In the genomic region with DNA sequence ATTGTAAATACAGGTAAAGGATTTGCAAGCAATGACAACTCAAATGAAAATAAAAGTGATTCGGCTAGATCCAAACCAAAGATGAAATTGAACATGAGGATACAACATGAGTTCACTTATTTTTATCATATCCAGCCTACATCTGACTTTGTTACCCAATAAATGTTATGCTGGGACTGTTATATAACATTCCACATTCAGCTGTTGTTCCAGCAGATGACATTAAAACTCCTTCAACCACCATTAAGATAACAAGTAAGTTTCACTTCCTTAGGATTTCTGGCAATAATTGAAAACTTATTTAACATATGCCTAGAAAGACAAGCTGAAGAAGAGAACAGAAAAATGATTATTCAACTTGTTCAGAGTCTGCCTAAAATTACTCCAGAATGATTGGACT, we compare ENCODE assay signal across 17 cellular contexts.
DNase-seq lines count a peak whose midpoint lies in the region; ATAC-seq, FAIRE-seq and TF ChIP-seq lines count a peak whose summit lies in the region.
"Had no signal": no experiment of that assay in that cellular context is flagged by ENCODE, and none has a peak within 500 bp of the region (broad histone marks: within the 10 kb centered on the region; RNA-seq: fewer than 3 reads in every experiment).

No MANE protein-coding gene starts in this region.

- intact Hi-C loops in OCI-LY7 (cut with micrococcal nuclease; ENCODE audit: unreplicated experiment) (no loop called here), kidney (cut with DNase I) (no loop called here)

- no peak for TF ChIP-seq CTCF in OCI-LY7 (conservative IDR thresholded peaks at IDR 0.05; ENCODE audit: low read length)
- TF ChIP-seq CTCF in kidney (IDR thresholded peaks at IDR 0.05; ENCODE audit: borderline replicate concordance, extremely low read depth, insufficient read depth), result no peak

- no peaks in the 10 kb centered on the region for H4K20me1 ChIP-seq in GM23248 (ENCODE audit: insufficient read depth)
- no peaks in the 10 kb centered on the region for H4K20me1 ChIP-seq in OCI-LY7 (ENCODE audit: insufficient read depth, low read length)

- no peak for ATAC-seq in GM19467 (IDR thresholded peaks at IDR 0.05; ENCODE audit: unreplicated experiment)
- ATAC-seq: GM23338, HCT116 had no signal

- H3K36me3 ChIP-seq in GM23248 (ENCODE audit: low read depth) (no peaks in the 10 kb centered on the region), OCI-LY7 (ENCODE audit: insufficient read depth, low read length) (no peaks in the 10 kb centered on the region), kidney (ENCODE audit: control insufficient read depth in 1 of 2, insufficient read depth in 2 of 2, low read length in 2 of 2) (no peaks in the 10 kb centered on the region)

- H2AFZ ChIP-seq in GM23248 (0 out of 2 replicates have a peak overlapping the region, but pooled peaks have one; percentile 6), OCI-LY7 (ENCODE audit: low read length) (no peak overlapping the region; the same call in 1 of the 2 replicates)
- H2AFZ ChIP-seq: GM23338 had no signal

- no TSS peak for BruUV-seq in OCI-LY7 (replicated peaks; lab: Mats Ljungman, UMichigan)

- H3K4me2 ChIP-seq in GM23248 (ENCODE audit: unreplicated experiment) (no peak overlapping the region), OCI-LY7 (ENCODE audit: low read length) (0 out of 2 replicates have a peak overlapping the region, but pooled peaks have one; percentile 4)
- H3K4me2 ChIP-seq: GM23338 had no signal

- WGBS in GM23248 (ENCODE audit: low coverage in 1 of 2, low lambda C conversion rate in 2 of 2, missing lambda C conversion rate in 2 of 2), 2 experiments, result 91 to 96% methylated on average over 1 of the region's 1 CpG

- H3K4me1 ChIP-seq in GM23248 (ENCODE audit: insufficient read depth), result peaks cover 24% of the 10 kb centered on the region
- H3K4me1 ChIP-seq in OCI-LY7 (ENCODE audit: insufficient read depth, low read length, poor library complexity, severe bottlenecking), result peaks cover 6% of the 10 kb centered on the region
- no peaks in the 10 kb centered on the region for H3K4me1 ChIP-seq in kidney (ENCODE audit: control insufficient read depth in 1 of 2, insufficient read depth in 1 of 2, low read depth in 1 of 2, low read length in 2 of 2)

- H3K9me2 ChIP-seq in GM23248 (ENCODE audit: insufficient read depth), result no peaks in the 10 kb centered on the region
- no peaks in the 10 kb centered on the region for H3K9me2 ChIP-seq in OCI-LY7 (ENCODE audit: insufficient read depth, low read length)

- no peaks in the 10 kb centered on the region for H3K9me3 ChIP-seq in GM23248 (ENCODE audit: low read depth)
- peaks cover 8% of the 10 kb centered on the region; the same call in 1 of the 2 replicates for H3K9me3 ChIP-seq in OCI-LY7 (ENCODE audit: low read length)
- no peaks in the 10 kb centered on the region for H3K9me3 ChIP-seq in kidney (ENCODE audit: control insufficient read depth in 1 of 2, low read length in 2 of 2)

- H3F3A ChIP-seq in GM23248 (ENCODE audit: insufficient read depth), result peaks cover 14% of the 10 kb centered on the region

- CTCF ChIA-PET in OCI-LY7 (lab: Charles Lee; ENCODE audit: unreplicated experiment), result no interaction called here

- no peak overlapping the region for H3K27ac ChIP-seq in GM23248
- H3K27ac ChIP-seq in OCI-LY7 (ENCODE audit: low read depth, low read length, poor library complexity, severe bottlenecking), result no peak overlapping the region
- no peak overlapping the region for H3K27ac ChIP-seq in kidney (ENCODE audit: low read depth in 2 of 2, low read length in 2 of 2)

- H3K4me3 ChIP-seq in GM23248 (no peak overlapping the region), OCI-LY7 (ENCODE audit: low read depth, low read length, poor library complexity, severe bottlenecking) (no peak overlapping the region), kidney (ENCODE audit: low read length in 2 of 2) (no peak overlapping the region)
- H3K4me3 ChIP-seq: GM23338 had no signal

- in situ Hi-C loops in GM23248 (cut with MboI), result no loop called here

- DNase-seq in GM23248 (no peak), OCI-LY7 (ENCODE audit: low spot score) (no peak), fibroblast of peridontal ligament (ENCODE audit: extremely low read depth) (peak; percentile 52), putamen (ENCODE audit: low spot score) (peak; percentile 73), kidney (no peak), HTR-8/SVneo (ENCODE audit: insufficient read length, low spot score) (no peak)
- DNase-seq: COR-L47, KG1, NCI-H1417, NCI-H187 treated with DMSO at 0.1 percent for 48 hours, NCI-H69, SIG-M5, SW 1271 had no signal

- H3K27me3 ChIP-seq in GM23248 (replicated peaks; ENCODE audit: insufficient read depth), result no peaks in the 10 kb centered on the region

- FAIRE-seq in kidney (lab: Jason Lieb, UNC) (no peak), HTR-8/SVneo (lab: Jason Lieb, UNC) (no peak)
- FAIRE-seq: GM12892 had no signal

- POLR2A ChIA-PET in OCI-LY7 (lab: Charles Lee), result interaction anchor here (0.7 to 1.0 kb wide), 3 partner anchors 11 to 73 kb away, joined by 3 read pairs; no protein-coding TSS in a partner anchor

- H3K79me2 ChIP-seq in GM23248 (ENCODE audit: insufficient read depth), result no peaks in the 10 kb centered on the region
- H3K79me2 ChIP-seq in OCI-LY7 (ENCODE audit: insufficient read depth, low read depth, low read length), result no peaks in the 10 kb centered on the region

- H3K9ac ChIP-seq in GM23248 (no peak overlapping the region), kidney (ENCODE audit: low read length in 2 of 2) (no peak overlapping the region)

Comparison
In these comparisons a context has a peak if more than half of its experiments do, and no peak if none do; other contexts are left out.
1. DNase-seq: peak in fibroblast of peridontal ligament (single experiment) and putamen (single experiment); none in GM23248 (single experiment), OCI-LY7 (single experiment), kidney (single experiment) and HTR-8/SVneo (single experiment).